In genomic region chr17:6936370-6937028, GRCh38 we compare ENCODE assay signal across 9 cellular contexts. TPM values are rescaled to one million over a fixed set of nuclear protein-coding genes. Genes with fewer than 3 reads are reported as not detected.
A peak's percentile ranks its signal among the peaks of the same experiment; 100 is the strongest.
DNase-seq lines count a peak whose midpoint lies in the region; ATAC-seq and TF ChIP-seq lines count a peak whose summit lies in the region.
"Had no signal": no experiment of that assay in that cellular context is flagged by ENCODE, and none has a peak within 500 bp of the region (broad histone marks: within the 10 kb centered on the region; RNA-seq: fewer than 3 reads in every experiment).

No MANE protein-coding gene starts in this region.

- peak overlapping the region in 2 of 6 donors; percentile 42 to 55 for H3K27ac Mint-ChIP-seq in immature natural killer cell
- H3K27ac Mint-ChIP-seq in osteocyte (ENCODE audit: unreplicated experiment): no peak overlapping the region

- H3K36me3 Mint-ChIP-seq in activated T-cell treated with anti-CD3 and anti-CD28 coated beads, Interleukin-2, amount 50 U/mL, for 4 hours (ENCODE audit: insufficient read depth): peaks cover 5% of the 10 kb centered on the region
- H3K36me3 Mint-ChIP-seq in immature natural killer cell: peaks cover 0 to 4% (median 4%) of the 10 kb centered on the region in 3 donors
- no peaks in the 10 kb centered on the region for H3K36me3 Mint-ChIP-seq in osteocyte (ENCODE audit: unreplicated experiment)

- TF ChIP-seq CTCF in tibial artery (IDR thresholded peaks at IDR 0.05): no peak
- no peak for TF ChIP-seq CTCF in osteocyte (IDR thresholded peaks at IDR 0.05)

- H3K4me3 Mint-ChIP-seq in activated T-cell treated with anti-CD3 and anti-CD28 coated beads, Interleukin-2, amount 50 U/mL, for 4 hours: peak overlapping the region; percentile 57
- H3K4me3 Mint-ChIP-seq in immature natural killer cell (peak overlapping the region in 4 of 5 donors; percentile 15 to 51 (median 50)), osteocyte (ENCODE audit: unreplicated experiment) (no peak overlapping the region)

- peaks cover 8% of the 10 kb centered on the region for H3K4me1 Mint-ChIP-seq in activated T-cell treated with anti-CD3 and anti-CD28 coated beads, Interleukin-2, amount 50 U/mL, for 4 hours (ENCODE audit: low read depth)
- H3K4me1 Mint-ChIP-seq in immature natural killer cell (peaks cover 16 to 17% of the 10 kb centered on the region in 2 donors), osteocyte (ENCODE audit: unreplicated experiment) (no peaks in the 10 kb centered on the region)

- peak overlapping the region; percentile 77 for H3K9ac ChIP-seq in adipocyte (ENCODE audit: low read length)

- H3K27me3 Mint-ChIP-seq in activated T-cell treated with anti-CD3 and anti-CD28 coated beads, Interleukin-2, amount 50 U/mL, for 4 hours (ENCODE audit: low read depth): no peaks in the 10 kb centered on the region
- H3K27me3 Mint-ChIP-seq in immature natural killer cell (ENCODE audit: low read depth in 3 of 3) (peaks cover 0 to 5% (median 2%) of the 10 kb centered on the region in 3 donors), osteocyte (ENCODE audit: unreplicated experiment) (no peaks in the 10 kb centered on the region)

- H3K9me3 Mint-ChIP-seq in activated T-cell treated with anti-CD3 and anti-CD28 coated beads, Interleukin-2, amount 50 U/mL, for 4 hours: peaks cover 7% of the 10 kb centered on the region
- H3K9me3 Mint-ChIP-seq in immature natural killer cell (no peaks in the 10 kb centered on the region), osteocyte (ENCODE audit: unreplicated experiment) (no peaks in the 10 kb centered on the region)

- H3K27ac ChIP-seq in tibial artery: peak overlapping the region; percentile 1 to 70
- H3K27ac ChIP-seq: C4-2B had no signal

- no peak for DNase-seq in activated T-cell treated with anti-CD3 and anti-CD28 coated beads, Interleukin-2, amount 50 U/mL, for 4 hours
- no peak for DNase-seq in activated T-cell treated with anti-CD3 and anti-CD28 coated beads for 4 hours
- peak; percentile 46 for DNase-seq in adipocyte (ENCODE audit: low read depth)
- peak in 2 of 3 donors; percentile 25 for DNase-seq in immature natural killer cell
- DNase-seq in tibial artery: peak in 1 of 2 donors; percentile 43
- no peak for DNase-seq in GDM1 (lab: John Stamatoyannopoulos, UW)
- DNase-seq in SHP77 treated with DMSO at 0.1 percent for 48 hours (lab: John Stamatoyannopoulos, UW): no peak
- DNase-seq in osteocyte (ENCODE audit: extremely low spot score, unreplicated experiment): no peak

- intact Hi-C loops in tibial artery (cut with DNase I; ENCODE audit: low total_unique reads): no loop called here

- no peaks in the 10 kb centered on the region for H3K27me3 ChIP-seq in adipocyte (replicated peaks; ENCODE audit: control insufficient read depth, insufficient read depth, low read length)
- no peaks in the 10 kb centered on the region for H3K27me3 ChIP-seq in tibial artery

- H3K36me3 ChIP-seq in adipocyte (ENCODE audit: control insufficient read depth, insufficient read depth, low read length, severe bottlenecking) (no peaks in the 10 kb centered on the region), tibial artery (no peaks in the 10 kb centered on the region)

- H3K9me3 ChIP-seq in adipocyte (ENCODE audit: control insufficient read depth, low read length) (peaks cover 3% of the 10 kb centered on the region), tibial artery (no peaks in the 10 kb centered on the region)

- H3K4me3 ChIP-seq in adipocyte (ENCODE audit: low read length): peak overlapping the region; percentile 84
- H3K4me3 ChIP-seq in tibial artery: peak overlapping the region; percentile 43 to 51

- H3K4me1 ChIP-seq in adipocyte (ENCODE audit: control insufficient read depth, insufficient read depth, low read length) (no peaks in the 10 kb centered on the region), tibial artery (no peaks in the 10 kb centered on the region)

- peak in 1 of 2 donors; percentile 60 for ATAC-seq in activated T-cell treated with anti-CD3 and anti-CD28 coated beads, Interleukin-2, amount 50 U/mL, for 4 hours

RNA-seq across cellular contexts. Expression of gene ALOX12, which starts 59.4 kb away (rescaled TPM):
- not detected for total RNA-seq in activated T-cell treated with anti-CD3 and anti-CD28 coated beads, Interleukin-2, amount 50 U/mL, for 4 hours
- under 1 TPM; 0.24 to 0.92 (median 0.83) TPM for polyA plus RNA-seq in immature natural killer cell
- total RNA-seq in osteocyte: not detected in 2 replicates

Comparison
In these comparisons a context has a peak if more than half of its experiments do, and no peak if none do; other contexts are left out.
1. DNase-seq: peak in adipocyte (single experiment) and immature natural killer cell (2 of 3); none in activated T-cell treated with anti-CD3 and anti-CD28 coated beads, Interleukin-2, amount 50 U/mL, for 4 hours (single experiment), activated T-cell treated with anti-CD3 and anti-CD28 coated beads for 4 hours (single experiment), GDM1 (single experiment), SHP77 treated with DMSO at 0.1 percent for 48 hours (single experiment) and osteocyte (single experiment).